8 cellular contexts compared by ENCODE assay signal in the genomic region with DNA sequence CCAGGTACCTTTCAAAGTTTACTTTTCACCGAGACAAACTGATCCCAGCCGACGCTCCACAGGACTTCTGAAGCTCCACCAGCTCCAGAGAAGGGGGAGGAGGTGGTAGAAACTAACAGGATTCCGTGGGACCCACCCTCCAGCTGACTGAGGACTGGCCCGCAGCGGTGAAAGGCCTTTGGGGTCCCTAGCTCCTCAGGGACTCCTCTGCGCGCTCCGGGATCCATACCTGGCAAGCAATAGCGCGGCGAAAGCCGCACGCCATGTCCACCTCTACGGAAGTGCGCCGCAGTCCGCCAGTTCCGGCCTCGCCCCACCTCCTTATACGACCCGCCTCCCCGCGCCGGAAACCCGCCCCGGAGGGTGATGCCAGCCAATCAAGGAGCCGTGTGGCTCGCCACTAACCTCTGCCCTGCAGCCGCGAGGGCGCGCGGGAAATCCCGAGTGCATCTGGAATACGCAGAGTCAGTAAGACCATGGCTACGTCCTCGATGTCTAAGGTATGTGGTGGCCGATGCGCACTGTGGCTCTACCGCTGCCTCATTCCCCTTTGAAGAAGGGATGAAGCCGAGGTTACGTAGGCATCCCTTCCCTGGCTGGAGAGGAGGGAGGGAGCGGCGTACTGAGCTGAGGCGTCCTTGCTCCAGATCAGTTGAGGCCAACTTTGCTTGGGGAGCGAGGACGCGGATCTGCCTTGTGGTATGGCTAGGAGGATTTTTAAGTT. TPM values are rescaled to one million over a fixed set of nuclear protein-coding genes. Genes with fewer than 3 reads are reported as not detected.
DNase-seq lines count a peak whose midpoint lies in the region; TF ChIP-seq lines count a peak whose summit lies in the region.

A gene (plus strand): TSS at position 443 of the 724 bp plus-strand sequence. CDS start 34 bp downstream, at position 477.
A gene with protein sequence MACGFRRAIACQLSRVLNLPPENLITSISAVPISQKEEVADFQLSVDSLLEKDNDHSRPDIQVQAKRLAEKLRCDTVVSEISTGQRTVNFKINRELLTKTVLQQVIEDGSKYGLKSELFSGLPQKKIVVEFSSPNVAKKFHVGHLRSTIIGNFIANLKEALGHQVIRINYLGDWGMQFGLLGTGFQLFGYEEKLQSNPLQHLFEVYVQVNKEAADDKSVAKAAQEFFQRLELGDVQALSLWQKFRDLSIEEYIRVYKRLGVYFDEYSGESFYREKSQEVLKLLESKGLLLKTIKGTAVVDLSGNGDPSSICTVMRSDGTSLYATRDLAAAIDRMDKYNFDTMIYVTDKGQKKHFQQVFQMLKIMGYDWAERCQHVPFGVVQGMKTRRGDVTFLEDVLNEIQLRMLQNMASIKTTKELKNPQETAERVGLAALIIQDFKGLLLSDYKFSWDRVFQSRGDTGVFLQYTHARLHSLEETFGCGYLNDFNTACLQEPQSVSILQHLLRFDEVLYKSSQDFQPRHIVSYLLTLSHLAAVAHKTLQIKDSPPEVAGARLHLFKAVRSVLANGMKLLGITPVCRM (minus strand): TSS at position 295 of the 724 bp plus-strand sequence. CDS start 30 bp downstream, at position 265.

- H2AK5ac ChIP-seq in H9 (ENCODE audit: insufficient read length, low read length), result no peak within 1 kb of the TSS

- no peak within 1 kb of the TSS for H2AFZ ChIP-seq in H9 (ENCODE audit: low read length)
- H2AFZ ChIP-seq in neural cell (ENCODE audit: low read depth, low read length), result peak within 1 kb of the TSS; percentile 86

- intact Hi-C loops in stomach (cut with DNase I; ENCODE audit: low total_unique reads), result loop anchor here (10.0 kb wide), 1 partner anchor 105 kb away; no protein-coding TSS in a partner anchor

- H3K9me3 ChIP-seq in H9 (ENCODE audit: control insufficient read depth, low read depth, low read length), result no peaks in the 10 kb centered on the region
- H3K9me3 ChIP-seq in MG63, result no peaks in the 10 kb centered on the region
- no peaks in the 10 kb centered on the region for H3K9me3 ChIP-seq in neural cell (ENCODE audit: low read length)
- H3K9me3 ChIP-seq in stomach, result no peaks in the 10 kb centered on the region

- H4K20me1 ChIP-seq in H9 (ENCODE audit: control insufficient read depth, insufficient read depth, insufficient read length) (no peaks in the 10 kb centered on the region), neural cell (ENCODE audit: insufficient read depth) (no peaks in the 10 kb centered on the region)

- peak within 1 kb of the TSS; percentile 66; the same call in 1 of the 2 replicates for H3K14ac ChIP-seq in H9 (ENCODE audit: insufficient read depth, low read length)

- no peak within 1 kb of the TSS for H3K23ac ChIP-seq in H9 (ENCODE audit: insufficient read length, low read depth, low read length)

- H3K27ac Mint-ChIP-seq in H9, result peak within 1 kb of the TSS; percentile 97 to 99 (median 97)

- H3K4me2 ChIP-seq in H9 (ENCODE audit: insufficient read depth, insufficient read length, low read length), result peak within 1 kb of the TSS; percentile 61
- H3K4me2 ChIP-seq in neural cell (ENCODE audit: low read length), result peak within 1 kb of the TSS; percentile 90

- peak; percentile 58 for TF ChIP-seq RAD21 in neural cell (conservative IDR thresholded peaks at IDR 0.05)

- no peaks in the 10 kb centered on the region; a peak in 1 of 5 replicates for H3K9me3 Mint-ChIP-seq in H9

- peak; percentile 97 for DNase-seq in ELR (ENCODE audit: low read depth)
- DNase-seq in H9, result peak; percentile 96
- DNase-seq in MG63, result peak; percentile 96
- peak; percentile 86 for DNase-seq in SHP77 treated with DMSO at 0.1 percent for 48 hours (lab: John Stamatoyannopoulos, UW)
- peak; percentile 98 for DNase-seq in activated effector memory CD4-positive, alpha-beta T cell treated with anti-CD3 and anti-CD28 coated beads, Interleukin-2, amount 50 U/mL, for 16 hours
- peak; percentile 90 for DNase-seq in fibroblast of the aortic adventitia (ENCODE audit: low read depth)
- peak; percentile 97 for DNase-seq in stomach

- peak within 1 kb of the TSS; percentile 67 for H3K18ac ChIP-seq in H9 (ENCODE audit: insufficient read length, low read depth, low read length)

- peaks cover 16 to 24% (median 23%) of the 10 kb centered on the region in 3 experiments for H3K36me3 Mint-ChIP-seq in H9 (ENCODE audit: insufficient read depth in 1 of 3, low read depth in 3 of 3)

- peak within 1 kb of the TSS; percentile 8 for H2BK5ac ChIP-seq in H9 (ENCODE audit: insufficient read length, low read length)

- no peak within 1 kb of the TSS for H3K4ac ChIP-seq in H9 (ENCODE audit: low read depth, low read length)

- H3K23me2 ChIP-seq in H9 (ENCODE audit: insufficient read length, low read depth, low read length, poor library complexity, severe bottlenecking), result peaks cover 7% of the 10 kb centered on the region

- no peak within 1 kb of the TSS for H2BK20ac ChIP-seq in H9 (ENCODE audit: low read depth, low read length, poor library complexity, severe bottlenecking)

- no peak within 1 kb of the TSS for H2BK12ac ChIP-seq in H9 (ENCODE audit: insufficient read length, low read depth, low read length)

- H3K36me3 ChIP-seq in MG63, result peaks cover 14% of the 10 kb centered on the region
- no peaks in the 10 kb centered on the region for H3K36me3 ChIP-seq in neural cell (ENCODE audit: insufficient read depth, low read length)
- H3K36me3 ChIP-seq in stomach, result peaks cover 0 to 12% (median 7%) of the 10 kb centered on the region in 4 donors

- H4K91ac ChIP-seq in H9 (ENCODE audit: insufficient read length, low read depth, low read length), result no peak within 1 kb of the TSS

- no peak within 1 kb of the TSS for H2BK15ac ChIP-seq in H9 (ENCODE audit: low read depth, low read length)

- H4K5ac ChIP-seq in H9 (ENCODE audit: insufficient read length, low read depth, low read length), result peak within 1 kb of the TSS; percentile 29

- no peaks in the 10 kb centered on the region for H3K9me2 ChIP-seq in neural cell (ENCODE audit: insufficient read depth, low read length)

- TF ChIP-seq CTCF in H9 (conservative IDR thresholded peaks at IDR 0.05) (no peak), fibroblast of the aortic adventitia (IDR thresholded peaks at IDR 0.05; ENCODE audit: insufficient read depth, low read length) (no peak), neural cell (IDR thresholded peaks at IDR 0.05; ENCODE audit: poor library complexity, severe bottlenecking) (peak; percentile 14), stomach (IDR thresholded peaks at IDR 0.05) (no peak)

- H3K4me3 ChIP-seq in MG63 (peak within 1 kb of the TSS; percentile 84), fibroblast of the aortic adventitia (ENCODE audit: low read depth, low read length) (peak within 1 kb of the TSS; percentile 99), neural cell (ENCODE audit: low read length) (peak within 1 kb of the TSS; percentile 96), stomach (peak within 1 kb of the TSS; percentile 66 to 85 (median 72))

- peak in 1 of 4 donors; percentile 76 for TF ChIP-seq POLR2A in stomach (IDR thresholded peaks at IDR 0.05)

- H3K79me2 ChIP-seq in H9 (ENCODE audit: insufficient read depth, low read length) (peaks cover 45% of the 10 kb centered on the region), neural cell (replicated peaks; ENCODE audit: insufficient read depth, low read length) (peaks cover 65% of the 10 kb centered on the region)

- H2BK120ac ChIP-seq in H9 (ENCODE audit: low read depth, low read length, poor library complexity, severe bottlenecking), result no peak within 1 kb of the TSS

- no peak within 1 kb of the TSS for H4K8ac ChIP-seq in H9 (replicated peaks; ENCODE audit: insufficient read length, low read depth, low read length)

- H3K9ac ChIP-seq in H9 (ENCODE audit: extremely low read depth, insufficient read length, low read length), result peak within 1 kb of the TSS; percentile 88
- H3K9ac ChIP-seq in neural cell (ENCODE audit: low read length), result peak within 1 kb of the TSS; percentile 72

- H3T11ph ChIP-seq in H9 (ENCODE audit: low read length), result no peak within 1 kb of the TSS

- H3K27ac ChIP-seq in H9 (ENCODE audit: insufficient read length, low read depth, low read length) (peak within 1 kb of the TSS; percentile 35), neural cell (ENCODE audit: low read length) (peak within 1 kb of the TSS; percentile 54), stomach (peak within 1 kb of the TSS; percentile 81 to 91 (median 84))

- H3K4me3 Mint-ChIP-seq in H9, result peak within 1 kb of the TSS; percentile 85 to 94

- peaks cover 14 to 27% of the 10 kb centered on the region in 2 experiments for H3K4me1 Mint-ChIP-seq in H9

- no peak within 1 kb of the TSS for H3K56ac ChIP-seq in H9 (ENCODE audit: insufficient read length, low read depth, low read length)

- peak; percentile 11 for TF ChIP-seq EP300 in neural cell (conservative IDR thresholded peaks at IDR 0.05; ENCODE audit: poor library complexity, severe bottlenecking)
- no peak for TF ChIP-seq EP300 in stomach (IDR thresholded peaks at IDR 0.05)

- H3K27me3 Mint-ChIP-seq in H9 (ENCODE audit: low read depth), result no peaks in the 10 kb centered on the region

- peaks cover 4% of the 10 kb centered on the region for H3K4me1 ChIP-seq in H9 (ENCODE audit: insufficient read depth, low read length)
- H3K4me1 ChIP-seq in stomach, result peaks cover 21 to 60% (median 42%) of the 10 kb centered on the region in 4 donors

- H3K27me3 ChIP-seq in H9 (ENCODE audit: insufficient read depth, low read length) (no peaks in the 10 kb centered on the region), MG63 (no peaks in the 10 kb centered on the region), neural cell (ENCODE audit: insufficient read depth, low read depth, low read length) (no peaks in the 10 kb centered on the region), stomach (no peaks in the 10 kb centered on the region)

- peaks cover 3% of the 10 kb centered on the region for H3K79me1 ChIP-seq in H9 (ENCODE audit: insufficient read depth, low read depth, low read length, poor library complexity, severe bottlenecking)

- no CpG with 5 or more reads among the region's 49 CpGs for WGBS in H9 (ENCODE audit: extremely low coverage, insufficient read length, low lambda C conversion rate)
- WGBS in stomach, 5 donors, result 0 to 1% (median 0%) methylated on average over 32 to 49 of the region's 49 CpGs

- no peaks in the 10 kb centered on the region for H3F3A ChIP-seq in neural cell (ENCODE audit: insufficient read depth, low read length, poor library complexity, severe bottlenecking)

RNA-seq across cellular contexts. Expression of the first gene that starts in this region (rescaled TPM):
- total RNA-seq in H9 (2021) (51.7 and 52.9 TPM in 2 replicates), fibroblast of the aortic adventitia (ENCODE audit: low replicate concordance) (14.3 and 52.9 TPM in 2 replicates), stomach (10 to 100 TPM in 3 of 5 donors, 1 to 10 TPM in 2; 5.8 to 33.8 (median 14.3) TPM)
- total RNA-seq in MG63 (2014; rRNA removed; shearing (Covaris generic); ENCODE audit: low replicate concordance), result 35.4 and 69.6 TPM in 2 replicates
- polyA plus RNA-seq in neural cell (40.4 and 43.7 TPM in 2 replicates), stomach (10 to 100 TPM in 2 of 3 donors, 1 to 10 TPM in 1; 8.4 to 11.3 (median 10.8) TPM)
- polyA minus RNA-seq in neural cell, result 43.3 and 53.5 TPM in 2 replicates

RNA-seq across cellular contexts. Expression of the second gene that starts in this region (rescaled TPM):
- 44.4 and 45.1 TPM in 2 replicates for total RNA-seq in H9 (2021)
- 24.0 and 35.2 TPM in 2 replicates for total RNA-seq in MG63 (2014; rRNA removed; shearing (Covaris generic); ENCODE audit: low replicate concordance)
- 41.7 and 55.0 TPM in 2 replicates for total RNA-seq in fibroblast of the aortic adventitia (ENCODE audit: low replicate concordance)
- 48.8 and 50.4 TPM in 2 replicates for polyA plus RNA-seq in neural cell
- 39.2 and 46.0 TPM in 2 replicates for polyA minus RNA-seq in neural cell
- total RNA-seq in stomach, result 100 to 1,000 TPM in 2 of 5 donors, 10 to 100 TPM in 3; 20.0 to 126 (median 61.7) TPM
- polyA plus RNA-seq in stomach, result 10 to 100 TPM; 17.7 to 33.5 (median 24.5) TPM

Comparison
In these comparisons a context has a peak if more than half of its experiments do, and no peak if none do; other contexts are left out.
1. Peak in every context shown above with its lines: DNase-seq, H3K4me3 ChIP-seq and H3K27ac ChIP-seq.